ENCODE assay signal across 25 cellular contexts in the genomic region with DNA sequence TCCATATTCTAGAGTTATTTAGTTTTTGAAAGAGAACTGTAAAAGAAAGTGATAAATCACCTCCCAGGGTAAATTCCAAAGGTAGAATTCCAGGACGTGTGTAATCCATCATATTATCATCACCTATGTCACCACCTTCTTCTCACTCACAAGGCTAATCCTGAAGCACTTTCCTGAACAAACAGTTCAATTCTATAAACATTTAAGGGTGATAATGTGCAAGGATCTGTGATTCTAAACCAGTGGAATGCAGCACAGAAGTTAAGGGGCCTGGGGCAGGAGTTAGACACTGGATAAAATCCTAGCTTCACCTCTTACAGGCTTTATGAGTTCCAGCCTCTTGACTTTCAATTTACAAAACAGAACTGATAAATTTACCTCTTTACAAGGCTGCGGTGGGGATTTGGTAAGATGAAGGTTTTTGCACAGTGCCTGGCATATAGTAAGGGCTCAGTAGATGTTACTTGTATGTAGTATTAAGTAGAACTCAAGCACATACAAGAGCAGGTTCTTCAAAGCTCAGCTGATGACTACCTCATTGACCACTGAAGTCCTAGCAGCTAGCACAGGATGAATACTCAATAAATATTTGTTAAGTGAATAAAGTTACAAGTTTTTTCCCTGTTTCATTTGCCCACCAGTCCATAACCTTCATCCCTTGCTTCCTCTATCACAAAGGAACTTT. TPM values are rescaled to one million over a fixed set of nuclear protein-coding genes. Genes with fewer than 3 reads are reported as not detected.
DNase-seq lines count a peak whose midpoint lies in the region; ATAC-seq, FAIRE-seq and TF ChIP-seq lines count a peak whose summit lies in the region.
"Had no signal": no experiment of that assay in that cellular context is flagged by ENCODE, and none has a peak within 500 bp of the region (broad histone marks: within the 10 kb centered on the region; RNA-seq: fewer than 3 reads in every experiment).

No MANE protein-coding gene starts in this region.

- in situ Hi-C loops in GM23248 (cut with MboI), result no loop called here

- H3K4me3 Mint-ChIP-seq in immature natural killer cell, result no peak overlapping the region
- H3K4me3 Mint-ChIP-seq: activated naive CD4-positive, alpha-beta T cell treated with anti-CD3 and anti-CD28 coated beads for 36 hours; activated T-cell treated with anti-CD3 and anti-CD28 coated beads, Interleukin-2, amount 50 U/mL, for 72 hours; IgD-negative memory B cell; natural killer cell treated with Interleukin-12 subunit alpha and Interleukin-12 subunit beta and Interleukin-15 and Interleukin-18, amount 100 ng/mL, for 72 hours had no signal

- H2AFZ ChIP-seq in GM23248 (no peak overlapping the region), osteoblast (ENCODE audit: low read length) (no peak overlapping the region)

- H3F3A ChIP-seq in GM23248 (ENCODE audit: insufficient read depth), result peaks cover 53% of the 10 kb centered on the region

- no peaks in the 10 kb centered on the region for H3K36me3 Mint-ChIP-seq in immature natural killer cell
- H3K36me3 Mint-ChIP-seq: IgD-negative memory B cell; natural killer cell treated with Interleukin-12 subunit alpha and Interleukin-12 subunit beta and Interleukin-15 and Interleukin-18, amount 100 ng/mL, for 72 hours had no signal

- intact Hi-C loops in esophagus squamous epithelium (cut with DNase I), result no loop called here
- intact Hi-C loops in body of pancreas (cut with DNase I), result no loop called here

- no peaks in the 10 kb centered on the region for H3K9me3 Mint-ChIP-seq in immature natural killer cell
- H3K9me3 Mint-ChIP-seq: activated naive CD4-positive, alpha-beta T cell treated with anti-CD3 and anti-CD28 coated beads for 36 hours; activated T-cell treated with anti-CD3 and anti-CD28 coated beads, Interleukin-2, amount 50 U/mL, for 72 hours; IgD-negative memory B cell; natural killer cell treated with Interleukin-12 subunit alpha and Interleukin-12 subunit beta and Interleukin-15 and Interleukin-18, amount 100 ng/mL, for 72 hours had no signal

- 53 to 57% methylated on average over 2 of the region's 2 CpGs for WGBS in GM23248 (ENCODE audit: low coverage in 1 of 2, low lambda C conversion rate in 2 of 2, missing lambda C conversion rate in 2 of 2), 2 experiments
- 44 to 51% methylated on average over 2 of the region's 2 CpGs for WGBS in esophagus squamous epithelium, 2 donors
- 15 to 21% methylated on average over 2 of the region's 2 CpGs for WGBS in body of pancreas, 2 donors
- 24 to 53% (median 44%) methylated on average over 2 of the region's 2 CpGs for WGBS in small intestine, 3 donors

- peak overlapping the region; percentile 90 for H3K27ac ChIP-seq in GM23248
- peak overlapping the region; percentile 12 to 50 (median 36) for H3K27ac ChIP-seq in esophagus squamous epithelium
- peak overlapping the region; percentile 45 for H3K27ac ChIP-seq in osteoblast (ENCODE audit: low read depth, low read length)
- no peak overlapping the region for H3K27ac ChIP-seq in body of pancreas
- no peak overlapping the region for H3K27ac ChIP-seq in small intestine (ENCODE audit: low read depth in 1 of 2, low read length in 1 of 2)
- H3K27ac ChIP-seq: heart right ventricle, right lobe of liver, VCaP had no signal

- ATAC-seq in body of pancreas, result no peak
- ATAC-seq: activated T-cell treated with anti-CD3 and anti-CD28 coated beads, Interleukin-2, amount 50 U/mL, for 72 hours; left lobe of liver; natural killer cell treated with Interleukin-12 subunit alpha and Interleukin-12 subunit beta and Interleukin-15 and Interleukin-18, amount 100 ng/mL, for 72 hours; right lobe of liver; stimulated activated naive CD8-positive, alpha-beta T cell treated with anti-CD3 and anti-CD28 coated beads, Interleukin-15, Interleukin-2, amounts not matched to agents 100 U/mL and 50 U/mL, for 24 hours had no signal

- peaks cover 0 to 2% (median 0%) of the 10 kb centered on the region in 3 donors for H3K27me3 Mint-ChIP-seq in immature natural killer cell (ENCODE audit: low read depth in 3 of 3)
- H3K27me3 Mint-ChIP-seq: IgD-negative memory B cell had no signal

- H3K79me2 ChIP-seq in GM23248 (ENCODE audit: insufficient read depth) (no peaks in the 10 kb centered on the region), osteoblast (ENCODE audit: insufficient read depth, low read length) (no peaks in the 10 kb centered on the region)

- DNase-seq in GM23248, result peak; percentile 40
- DNase-seq in M059J (ENCODE audit: low read depth), result peak; percentile 69
- DNase-seq in esophagus squamous epithelium (lab: John Stamatoyannopoulos, UW), result no peak
- DNase-seq in osteoblast (ENCODE audit: insufficient read length, low spot score, missing footprints), result no peak
- no peak for DNase-seq in immature natural killer cell
- DNase-seq in body of pancreas, result no peak
- DNase-seq in small intestine, result no peak
- DNase-seq: activated CD4-positive, alpha-beta T cell treated with anti-CD3 and anti-CD28 coated beads for 48 hours; activated naive CD4-positive, alpha-beta T cell treated with anti-CD3 and anti-CD28 coated beads for 36 hours; activated T-cell treated with anti-CD3 and anti-CD28 coated beads, Interleukin-2, amount 50 U/mL, for 72 hours; anterior cingulate cortex; central memory CD4-positive, alpha-beta T cell; GF-D8; HCEC 1CT; heart right ventricle; NCI-H1105; NCI-H2029; right lobe of liver; RPMI8226; stimulated activated naive CD8-positive, alpha-beta T cell treated with anti-CD3 and anti-CD28 coated beads, Interleukin-15, Interleukin-2, amounts not matched to agents 100 U/mL and 50 U/mL, for 24 hours had no signal

- FAIRE-seq in small intestine (lab: Jason Lieb, UNC), result no peak

- no peak for TF ChIP-seq POLR2A in esophagus squamous epithelium (IDR thresholded peaks at IDR 0.05)
- no peak for TF ChIP-seq POLR2A in body of pancreas (IDR thresholded peaks at IDR 0.05)

- TF ChIP-seq CTCF in esophagus squamous epithelium (IDR thresholded peaks at IDR 0.05) (no peak), osteoblast (IDR thresholded peaks at IDR 0.05; ENCODE audit: extremely low read depth, low read depth, low read length) (no peak), body of pancreas (IDR thresholded peaks at IDR 0.05) (no peak)

- H3K4me2 ChIP-seq in GM23248 (ENCODE audit: unreplicated experiment) (peak overlapping the region; percentile 54), osteoblast (ENCODE audit: insufficient read depth, low read length) (no peak overlapping the region)

- H3K4me3 ChIP-seq in GM23248, result no peak overlapping the region
- H3K4me3 ChIP-seq in esophagus squamous epithelium, result no peak overlapping the region
- H3K4me3 ChIP-seq in osteoblast (ENCODE audit: insufficient read depth, low read length), result no peak overlapping the region
- H3K4me3 ChIP-seq in body of pancreas, result no peak overlapping the region
- H3K4me3 ChIP-seq in small intestine (ENCODE audit: low read depth in 1 of 2, low read length in 2 of 2), result no peak overlapping the region
- H3K4me3 ChIP-seq: heart right ventricle, right lobe of liver had no signal

- no peaks in the 10 kb centered on the region for H4K20me1 ChIP-seq in GM23248 (ENCODE audit: insufficient read depth)
- no peaks in the 10 kb centered on the region for H4K20me1 ChIP-seq in osteoblast (ENCODE audit: insufficient read depth, low read length)

- H3K27me3 ChIP-seq in GM23248 (replicated peaks; ENCODE audit: insufficient read depth) (no peaks in the 10 kb centered on the region), esophagus squamous epithelium (no peaks in the 10 kb centered on the region), osteoblast (ENCODE audit: insufficient read depth, low read length) (no peaks in the 10 kb centered on the region), body of pancreas (no peaks in the 10 kb centered on the region), small intestine (ENCODE audit: control insufficient read depth in 2 of 2, insufficient read depth in 2 of 2, low read length in 2 of 2) (no peaks in the 10 kb centered on the region)
- H3K27me3 ChIP-seq: right lobe of liver had no signal

- H3K36me3 ChIP-seq in GM23248 (ENCODE audit: low read depth), result no peaks in the 10 kb centered on the region
- H3K36me3 ChIP-seq in esophagus squamous epithelium, result no peaks in the 10 kb centered on the region
- H3K36me3 ChIP-seq in osteoblast (ENCODE audit: insufficient read depth, low read length), result no peaks in the 10 kb centered on the region
- no peaks in the 10 kb centered on the region for H3K36me3 ChIP-seq in body of pancreas (replicated peaks in 1 of 2; ENCODE audit: insufficient read depth in 1 of 2, low read depth in 2 of 2)
- no peaks in the 10 kb centered on the region for H3K36me3 ChIP-seq in small intestine (ENCODE audit: control insufficient read depth in 2 of 2, insufficient read depth in 2 of 2, low read length in 2 of 2)
- H3K36me3 ChIP-seq: heart right ventricle, right lobe of liver had no signal

- no peaks in the 10 kb centered on the region for H3K9me3 ChIP-seq in GM23248 (ENCODE audit: low read depth)
- H3K9me3 ChIP-seq in esophagus squamous epithelium, result no peaks in the 10 kb centered on the region
- no peaks in the 10 kb centered on the region for H3K9me3 ChIP-seq in osteoblast (ENCODE audit: low read depth, low read length)
- H3K9me3 ChIP-seq in body of pancreas, result no peaks in the 10 kb centered on the region
- no peaks in the 10 kb centered on the region for H3K9me3 ChIP-seq in small intestine (ENCODE audit: control insufficient read depth, low read depth)
- H3K9me3 ChIP-seq: heart right ventricle, right lobe of liver had no signal

- H3K4me1 Mint-ChIP-seq in immature natural killer cell, result peaks cover 7 to 13% of the 10 kb centered on the region in 2 donors

- H3K4me1 ChIP-seq in GM23248 (ENCODE audit: insufficient read depth) (peaks cover 63% of the 10 kb centered on the region), esophagus squamous epithelium (peaks cover 4 to 37% (median 15%) of the 10 kb centered on the region in 3 donors), osteoblast (ENCODE audit: insufficient read depth, low read length) (peaks cover 46% of the 10 kb centered on the region), body of pancreas (no peaks in the 10 kb centered on the region), small intestine (ENCODE audit: control insufficient read depth in 2 of 2, insufficient read depth in 1 of 2, low read depth in 1 of 2, low read length in 1 of 2) (no peaks in the 10 kb centered on the region)
- H3K4me1 ChIP-seq: heart right ventricle, right lobe of liver had no signal

- no peaks in the 10 kb centered on the region for H3K9me2 ChIP-seq in GM23248 (ENCODE audit: insufficient read depth)

- no peak overlapping the region for H3K9ac ChIP-seq in GM23248

- no peak overlapping the region for H3K27ac Mint-ChIP-seq in immature natural killer cell
- H3K27ac Mint-ChIP-seq: activated naive CD4-positive, alpha-beta T cell treated with anti-CD3 and anti-CD28 coated beads for 36 hours; activated T-cell treated with anti-CD3 and anti-CD28 coated beads, Interleukin-2, amount 50 U/mL, for 72 hours; natural killer cell treated with Interleukin-12 subunit alpha and Interleukin-12 subunit beta and Interleukin-15 and Interleukin-18, amount 100 ng/mL, for 72 hours had no signal

RNA-seq across cellular contexts. Expression of a gene that starts 47.3 kb away (rescaled TPM):
- 1,174 and 1,238 TPM in 2 replicates for total RNA-seq in GM23248 (2014; rRNA removed; shearing (Covaris generic))
- polyA plus RNA-seq in GM23248 (2016; fragmentation: Nextera tagmentation; extraction: Ambion mirVana) (2,200 and 2,264 TPM in 2 replicates), immature natural killer cell (under 1 TPM in 1 of 3 donors, not detected in 2; 0.20 TPM), small intestine (10 to 100 TPM in 1 of 3 donors, 1 to 10 TPM in 2; 2.5 to 14.5 (median 3.0) TPM)
- 136 and 288 TPM in 2 replicates for total RNA-seq in M059J (2014; rRNA removed; shearing (Covaris generic))
- total RNA-seq in esophagus squamous epithelium (10 to 100 TPM in 2 of 4 donors, 1 to 10 TPM in 2; 2.0 to 69.6 (median 13.1) TPM), osteoblast (564 and 657 TPM in 2 replicates), body of pancreas (10 to 100 TPM; 17.4 to 25.1 TPM)
- total RNA-seq: activated naive CD4-positive, alpha-beta T cell treated with anti-CD3 and anti-CD28 coated beads for 36 hours; activated T-cell treated with anti-CD3 and anti-CD28 coated beads, Interleukin-2, amount 50 U/mL, for 72 hours; T-helper 2 cell treated with Interferon-gamma antibody and Interleukin-4, amounts not matched to agents 100 ng/mL and 5 ng/mL, for 36 hours had no signal

Comparison
In these comparisons a context has a peak if more than half of its experiments do, and no peak if none do; other contexts are left out.
1. DNase-seq: peak in GM23248 (single experiment) and M059J (single experiment); none in esophagus squamous epithelium (single experiment), osteoblast (single experiment), immature natural killer cell (0 of 3), body of pancreas (0 of 4) and small intestine (single experiment).
2. H3K27ac ChIP-seq: peak in GM23248 (single experiment), esophagus squamous epithelium (4 of 4) and osteoblast (single experiment); none in body of pancreas (0 of 4) and small intestine (0 of 2).